1 cellular context compared by ENCODE assay signal in genomic region chr14:74404435-74404834, GRCh38.
TF ChIP-seq lines count a peak whose summit lies in the region.

No MANE protein-coding gene starts in this region.

TF ChIP-seq in IMR-90, 13 proteins besides CTCF, POLR2A, EP300 and RAD21 (continued from another document):
- TF ChIP-seq, protein P1, sequence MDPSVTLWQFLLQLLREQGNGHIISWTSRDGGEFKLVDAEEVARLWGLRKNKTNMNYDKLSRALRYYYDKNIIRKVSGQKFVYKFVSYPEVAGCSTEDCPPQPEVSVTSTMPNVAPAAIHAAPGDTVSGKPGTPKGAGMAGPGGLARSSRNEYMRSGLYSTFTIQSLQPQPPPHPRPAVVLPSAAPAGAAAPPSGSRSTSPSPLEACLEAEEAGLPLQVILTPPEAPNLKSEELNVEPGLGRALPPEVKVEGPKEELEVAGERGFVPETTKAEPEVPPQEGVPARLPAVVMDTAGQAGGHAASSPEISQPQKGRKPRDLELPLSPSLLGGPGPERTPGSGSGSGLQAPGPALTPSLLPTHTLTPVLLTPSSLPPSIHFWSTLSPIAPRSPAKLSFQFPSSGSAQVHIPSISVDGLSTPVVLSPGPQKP (IDR thresholded peaks at IDR 0.05; ENCODE audit: borderline replicate concordance, low read depth, low read length), result no peak
- TF ChIP-seq SMC3 (IDR thresholded peaks at IDR 0.05; ENCODE audit: low read depth, low read length) (no peak), NFE2L2 (IDR thresholded peaks at IDR 0.05; ENCODE audit: low read depth, low read length) (no peak), CHD1 (IDR thresholded peaks at IDR 0.05; ENCODE audit: low read depth, low read length) (no peak), CEBPB (IDR thresholded peaks at IDR 0.05; ENCODE audit: low read depth, low read length) (no peak), RFX5 (IDR thresholded peaks at IDR 0.05; ENCODE audit: low read depth, low read length) (no peak)
